Comparison of ENCODE assay signal across 8 cellular contexts in genomic region chr18:68714707-68715496, GRCh38. TPM values are rescaled to one million over a fixed set of nuclear protein-coding genes. Genes with fewer than 3 reads are reported as not detected.
DNase-seq lines count a peak whose midpoint lies in the region; ATAC-seq and TF ChIP-seq lines count a peak whose summit lies in the region.

TMX3 (minus strand) TSS chr18:68715108; CDS start chr18:68714981, 127 bp downstream.

- peak within 1 kb of the TSS; percentile 82 for H3K27ac Mint-ChIP-seq in activated B cell treated with CpG ODN at 0.5 μM for 24 hours

- intact Hi-C loops in activated B cell treated with CpG ODN at 0.5 μM for 24 hours (cut with micrococcal nuclease): loop anchor here (1.0 to 10.0 kb wide), 3 partner anchors 1199 to 1490 kb away; partner anchors contain the start of genes DSEL and RTTN

- peak; percentile 99 for DNase-seq in AG08395 (ENCODE audit: low spot score)
- DNase-seq in NCI-H345 (lab: John Stamatoyannopoulos, UW): peak; percentile 95
- DNase-seq in activated B cell treated with CpG ODN at 0.5 μM for 24 hours: peak; percentile 88
- peak in 60 of 61 donors; percentile 43 to 93 (median 83) for DNase-seq in caudate nucleus (lab: John Stamatoyannopoulos, UW)
- DNase-seq in inferior parietal cortex (ENCODE audit: extremely low spot score): peak; percentile 93
- peak; percentile 84 to 87 for DNase-seq in stimulated activated CD4-positive, alpha-beta T cell treated with anti-CD3 and anti-CD28 coated beads, Interleukin-12 subunit alpha, Interleukin-12 subunit beta, amount 100 ng/mL, for 24 hours (ENCODE audit: low read depth in 2 of 2)

- H3K36me3 Mint-ChIP-seq in activated B cell treated with CpG ODN at 0.5 μM for 24 hours (ENCODE audit: low read depth): peaks cover 35% of the 10 kb centered on the region

- H3K27ac ChIP-seq in caudate nucleus (ENCODE audit: low read depth, low read length): peak within 1 kb of the TSS; percentile 58

- peak; percentile 74 for TF ChIP-seq POLR2A in GM18951 (IDR thresholded peaks at IDR 0.05; ENCODE audit: extremely low read depth, insufficient read depth, insufficient read length)

- H3K9me3 Mint-ChIP-seq in activated B cell treated with CpG ODN at 0.5 μM for 24 hours: no peaks in the 10 kb centered on the region

- no peak for TF ChIP-seq CTCF in activated B cell treated with CpG ODN at 0.5 μM for 24 hours (IDR thresholded peaks at IDR 0.05)

- ATAC-seq in HG03196 (IDR thresholded peaks at IDR 0.05; ENCODE audit: unreplicated experiment) (peak; percentile 97), activated B cell treated with CpG ODN at 0.5 μM for 24 hours (ENCODE audit: low read depth) (peak; percentile 99)

- CTCF ChIA-PET in activated B cell treated with CpG ODN at 0.5 μM for 24 hours (lab: Charles Lee): no interaction called here

- H3K4me1 Mint-ChIP-seq in activated B cell treated with CpG ODN at 0.5 μM for 24 hours: peaks cover 35% of the 10 kb centered on the region

- POLR2A ChIA-PET in activated B cell treated with CpG ODN at 0.5 μM for 24 hours (lab: Charles Lee): no interaction called here

- H3K27me3 Mint-ChIP-seq in activated B cell treated with CpG ODN at 0.5 μM for 24 hours: no peaks in the 10 kb centered on the region

- in situ Hi-C loops in GM18951 (cut with MboI; ENCODE audit: low sequenced_read_pairs, unreplicated experiment): no loop called here

- H3K4me3 Mint-ChIP-seq in activated B cell treated with CpG ODN at 0.5 μM for 24 hours: peak within 1 kb of the TSS; percentile 95

RNA-seq across cellular contexts. Expression of gene TMX3, which starts in this region (rescaled TPM):
- total RNA-seq in activated B cell treated with CpG ODN at 0.5 μM for 24 hours: 47.0 and 59.9 TPM in 2 replicates

Comparison
In these comparisons a context has a peak if more than half of its experiments do, and no peak if none do; other contexts are left out.
1. Peak in every context shown above with its lines: DNase-seq, ATAC-seq and H3K27ac ChIP-seq.